In genomic region chr3:195909645-195910498, GRCh38 we compare ENCODE assay signal across 8 cellular contexts. TPM values are rescaled to one million over a fixed set of nuclear protein-coding genes. Genes with fewer than 3 reads are reported as not detected.
DNase-seq lines count a peak whose midpoint lies in the region; ATAC-seq and TF ChIP-seq lines count a peak whose summit lies in the region.

No MANE protein-coding gene starts in this region.

- ATAC-seq in GM19463 (IDR thresholded peaks at IDR 0.05; ENCODE audit: unreplicated experiment) (peak; percentile 50), mucosa of descending colon (peak; percentile 71)

- no peaks in the 10 kb centered on the region for H3K36me3 ChIP-seq in mucosa of descending colon (ENCODE audit: low read depth)

- peaks cover 26% of the 10 kb centered on the region for H3K4me1 ChIP-seq in mucosa of descending colon (ENCODE audit: low read depth)

- DNase-seq in CD1c-positive myeloid dendritic cell (ENCODE audit: extremely low spot score) (peak; percentile 85), HT1080 (ENCODE audit: low read depth) (peak; percentile 76), NOMO-1 (lab: John Stamatoyannopoulos, UW; ENCODE audit: unreplicated experiment in 2 of 2) (peak; percentile 69 to 90), activated T-cell treated with anti-CD3 and anti-CD28 coated beads for 24 hours (ENCODE audit: low read depth) (peak; percentile 85), epithelial cell of esophagus (ENCODE audit: low read depth) (peak; percentile 87), mucosa of descending colon (peak; percentile 88 to 93 (median 92))
- peak; percentile 85 for DNase-seq in stimulated activated CD8-positive, alpha-beta memory T cell treated with anti-CD3 and anti-CD28 coated beads, Interleukin-4, amount 100 ng/mL, for 24 hours (ENCODE audit: low read depth)

- no peaks in the 10 kb centered on the region for H3K9me3 ChIP-seq in mucosa of descending colon

- H3K4me3 ChIP-seq in epithelial cell of esophagus (ENCODE audit: low read length) (peak overlapping the region; percentile 48), mucosa of descending colon (peak overlapping the region; percentile 34)

- intact Hi-C loops in mucosa of descending colon (cut with DNase I, micrococcal nuclease): no loop called here

- TF ChIP-seq CTCF in epithelial cell of esophagus (IDR thresholded peaks at IDR 0.05; ENCODE audit: insufficient read depth, low read depth, low read length, missing control alignments) (no peak), mucosa of descending colon (IDR thresholded peaks at IDR 0.05) (no peak)

RNA-seq across cellular contexts. Expression of gene TNK2, which starts 1.5 kb away (rescaled TPM):
- 31.7 and 33.3 TPM in 2 replicates for total RNA-seq in HT1080 (2014; rRNA removed; shearing (Covaris generic))
- 23.3 and 25.5 TPM in 2 replicates for polyA plus RNA-seq in HT1080 (2015; cell fraction: cytosol; rRNA removed)
- 114 and 124 TPM in 2 replicates for polyA plus RNA-seq in HT1080 (2015; cell fraction: nucleus; rRNA removed)
- total RNA-seq in mucosa of descending colon: 10 to 100 TPM; 16.8 to 61.1 (median 28.0) TPM

Comparison
In these comparisons a context has a peak if more than half of its experiments do, and no peak if none do; other contexts are left out.
1. Peak in every context shown above with its lines: DNase-seq, ATAC-seq and H3K4me3 ChIP-seq.